ENCODE assay signal across 8 cellular contexts in genomic region chr17:49789278-49789578, GRCh38. TPM values are rescaled to one million over a fixed set of nuclear protein-coding genes. Genes with fewer than 3 reads are reported as not detected.
DNase-seq lines count a peak whose midpoint lies in the region; ATAC-seq and TF ChIP-seq lines count a peak whose summit lies in the region.

No MANE protein-coding gene starts in this region.

- peak overlapping the region; percentile 97 for H3K27ac Mint-ChIP-seq in activated CD4-positive, alpha-beta memory T cell treated with anti-CD3 and anti-CD28 coated beads, Interleukin-2, amount 10 ng/mL, durations not matched to agents 7 days and 5 days

- no peaks in the 10 kb centered on the region for H3K27me3 ChIP-seq in smooth muscle cell (ENCODE audit: low read depth)

- H3K27ac ChIP-seq in HEK293 (ENCODE audit: extremely low read depth, low read depth, low read length) = no peak overlapping the region
- H3K27ac ChIP-seq in smooth muscle cell (ENCODE audit: low read depth) = peak overlapping the region; percentile 48

- peak overlapping the region; percentile 91 for H3K4me2 ChIP-seq in smooth muscle cell

- H3K4me1 ChIP-seq in HEK293 (ENCODE audit: control insufficient read depth, insufficient read depth, low read length) (peaks cover 6% of the 10 kb centered on the region; the same call in 1 of the 2 replicates), smooth muscle cell (ENCODE audit: low read depth) (peaks cover 18% of the 10 kb centered on the region)

- peaks cover 60% of the 10 kb centered on the region for H3K4me1 Mint-ChIP-seq in activated CD4-positive, alpha-beta memory T cell treated with anti-CD3 and anti-CD28 coated beads, Interleukin-2, amount 10 ng/mL, durations not matched to agents 7 days and 5 days

- H4K20me1 ChIP-seq in smooth muscle cell (ENCODE audit: low read depth) = peaks cover 51% of the 10 kb centered on the region

- peak overlapping the region; percentile 94 for H3K4me3 Mint-ChIP-seq in activated CD4-positive, alpha-beta memory T cell treated with anti-CD3 and anti-CD28 coated beads, Interleukin-2, amount 10 ng/mL, durations not matched to agents 7 days and 5 days

- peak overlapping the region; percentile 53 for H3K4me3 ChIP-seq in HEK293 (ENCODE audit: low read depth, low read length)
- H3K4me3 ChIP-seq in iPS-11a (ENCODE audit: low read depth, low read length) = peak overlapping the region; percentile 35
- H3K4me3 ChIP-seq in smooth muscle cell = peak overlapping the region; percentile 93

- peaks cover 51% of the 10 kb centered on the region for H3K79me2 ChIP-seq in smooth muscle cell (ENCODE audit: low read depth)

- no peak for ATAC-seq in GM18907 (IDR thresholded peaks at IDR 0.05; ENCODE audit: unreplicated experiment)
- no peak for ATAC-seq in GM21529 (IDR thresholded peaks at IDR 0.05; ENCODE audit: unreplicated experiment)

- TF ChIP-seq CTCF in HEK293 (tag by site-specific recombination; IDR thresholded peaks at IDR 0.05) (no peak), smooth muscle cell (IDR thresholded peaks at IDR 0.05; ENCODE audit: borderline replicate concordance, insufficient read depth, poor library complexity, severe bottlenecking) (no peak)

- peaks cover 2% of the 10 kb centered on the region for H3K27me3 Mint-ChIP-seq in activated CD4-positive, alpha-beta memory T cell treated with anti-CD3 and anti-CD28 coated beads, Interleukin-2, amount 10 ng/mL, durations not matched to agents 7 days and 5 days

- no peaks in the 10 kb centered on the region for H3F3A ChIP-seq in smooth muscle cell (ENCODE audit: low read depth)

- peaks cover 57% of the 10 kb centered on the region for H3K36me3 Mint-ChIP-seq in activated CD4-positive, alpha-beta memory T cell treated with anti-CD3 and anti-CD28 coated beads, Interleukin-2, amount 10 ng/mL, durations not matched to agents 7 days and 5 days (ENCODE audit: low read depth)

- H3K9me3 ChIP-seq in HEK293 (ENCODE audit: control insufficient read depth, insufficient read depth, low read depth, low read length) (no peaks in the 10 kb centered on the region), smooth muscle cell (replicated peaks; ENCODE audit: low read depth) (no peaks in the 10 kb centered on the region)

- 16% methylated on average over 15 of the region's 15 CpGs for WGBS in smooth muscle cell (ENCODE audit: low lambda C conversion rate)

- H3K36me3 ChIP-seq in HEK293 (ENCODE audit: control insufficient read depth in 2 of 2, insufficient read depth in 1 of 2, low read length in 2 of 2) (peaks cover 36 to 45% of the 10 kb centered on the region in 2 experiments), smooth muscle cell (ENCODE audit: low read depth) (peaks cover 4% of the 10 kb centered on the region)

- CTCF ChIA-PET in HEK293 (lab: Yijun Ruan, JAX) = interaction anchor here (0.6 to 1.3 kb wide), 3 partner anchors 9 to 227 kb away, joined by 3 to 4 read pairs (median 3); no protein-coding TSS in a partner anchor
- CTCF ChIA-PET in activated CD4-positive, alpha-beta memory T cell treated with anti-CD3 and anti-CD28 coated beads, Interleukin-2, amount 10 ng/mL, durations not matched to agents 7 days and 5 days (lab: Charles Lee) = interaction anchor here (1.4 to 5.4 kb wide), 2 partner anchors 80 to 219 kb away, joined by 4 to 37 read pairs; partner anchors contain the start of gene SLC35B1

- POLR2A ChIA-PET in HEK293 (lab: Yijun Ruan, JAX) = interaction anchor here (1.0 to 5.8 kb wide), 4 partner anchors 25 to 112 kb away, joined by 4 to 68 read pairs (median 8); partner anchors contain the start of genes FAM117A and SLC35B1
- POLR2A ChIA-PET in activated CD4-positive, alpha-beta memory T cell treated with anti-CD3 and anti-CD28 coated beads, Interleukin-2, amount 10 ng/mL, durations not matched to agents 7 days and 5 days (lab: Charles Lee) = interaction anchor here (1.5 to 5.9 kb wide), 14 partner anchors 13 to 93 kb away, joined by 4 to 82 read pairs (median 16); partner anchors contain the start of genes FAM117A and SLC35B1

- no peak for DNase-seq in activated CD4-positive, alpha-beta memory T cell treated with anti-CD3 and anti-CD28 coated beads, Interleukin-2, amount 10 ng/mL, durations not matched to agents 7 days and 5 days
- DNase-seq in smooth muscle cell (lab: John Stamatoyannopoulos, UW; ENCODE audit: unreplicated experiment) = no peak
- DNase-seq in superior temporal gyrus (ENCODE audit: extremely low spot score) = no peak
- DNase-seq in AG08396 (ENCODE audit: low spot score) = no peak

- no peak overlapping the region for H2AFZ ChIP-seq in smooth muscle cell (ENCODE audit: low read depth)

- H3K9me3 Mint-ChIP-seq in activated CD4-positive, alpha-beta memory T cell treated with anti-CD3 and anti-CD28 coated beads, Interleukin-2, amount 10 ng/mL, durations not matched to agents 7 days and 5 days = no peaks in the 10 kb centered on the region

- peak overlapping the region; percentile 20 for H3K9ac ChIP-seq in smooth muscle cell (ENCODE audit: low read depth)

TF ChIP-seq in HEK293, 187 proteins besides CTCF, POLR2A, EP300 and RAD21:
- TF ChIP-seq ZNF292 (tag by site-specific recombination; IDR thresholded peaks at IDR 0.05; ENCODE audit: borderline replicate concordance, low read depth) (no peak), ZNF138 (tag by site-specific recombination; IDR thresholded peaks at IDR 0.05; ENCODE audit: borderline replicate concordance) (no peak), YY2 (tag by site-specific recombination; IDR thresholded peaks at IDR 0.05) (no peak), ZFP37 (tag by site-specific recombination; IDR thresholded peaks at IDR 0.05) (no peak), ZNF324 (tag by site-specific recombination; IDR thresholded peaks at IDR 0.05) (no peak), ZNF501 (tag by site-specific recombination; IDR thresholded peaks at IDR 0.05) (no peak), ZBTB21 (tag by site-specific recombination; IDR thresholded peaks at IDR 0.05) (no peak), ZNF394 (tag by site-specific recombination; IDR thresholded peaks at IDR 0.05; ENCODE audit: borderline replicate concordance) (no peak), ZNF785 (tag by site-specific recombination; IDR thresholded peaks at IDR 0.05) (no peak), ZNF692 (tag by site-specific recombination; IDR thresholded peaks at IDR 0.05) (no peak), ZSCAN30 (tag by site-specific recombination; IDR thresholded peaks at IDR 0.05) (no peak), ZNF621 (tag by site-specific recombination; IDR thresholded peaks at IDR 0.05) (no peak), ZNF530 (tag by site-specific recombination; IDR thresholded peaks at IDR 0.05; ENCODE audit: low read depth) (no peak), ZFP69B (tag by site-specific recombination; IDR thresholded peaks at IDR 0.05) (no peak), ZNF112 (tag by site-specific recombination; IDR thresholded peaks at IDR 0.05) (no peak), ZNF707 (tag by site-specific recombination; IDR thresholded peaks at IDR 0.05) (no peak), ZNF768 (tag by site-specific recombination; IDR thresholded peaks at IDR 0.05) (no peak), ZSCAN5A (tag by site-specific recombination; IDR thresholded peaks at IDR 0.05) (no peak), ZNF513 (tag by site-specific recombination; IDR thresholded peaks at IDR 0.05) (no peak)

RNA-seq across cellular contexts. Expression of gene KAT7, which starts 0.7 kb away (rescaled TPM):
- total RNA-seq in activated CD4-positive, alpha-beta memory T cell treated with anti-CD3 and anti-CD28 coated beads, Interleukin-2, amount 10 ng/mL, durations not matched to agents 7 days and 5 days = 10 to 100 TPM; 79.8 to 80.2 TPM
- total RNA-seq in smooth muscle cell = 22.7 and 32.0 TPM in 2 replicates
- 17.2 and 21.7 TPM in 2 replicates for polyA plus RNA-seq in smooth muscle cell

RNA-seq across cellular contexts. Expression of gene FAM117A, which starts 25.3 kb away (rescaled TPM):
- total RNA-seq in activated CD4-positive, alpha-beta memory T cell treated with anti-CD3 and anti-CD28 coated beads, Interleukin-2, amount 10 ng/mL, durations not matched to agents 7 days and 5 days = 10 to 100 TPM; 61.0 to 62.0 TPM
- total RNA-seq in smooth muscle cell = 4.9 and 7.1 TPM in 2 replicates
- polyA plus RNA-seq in smooth muscle cell = 6.3 and 8.3 TPM in 2 replicates

RNA-seq across cellular contexts. Expression of gene TAC4, which starts 58.6 kb away (rescaled TPM):
- total RNA-seq in activated CD4-positive, alpha-beta memory T cell treated with anti-CD3 and anti-CD28 coated beads, Interleukin-2, amount 10 ng/mL, durations not matched to agents 7 days and 5 days = not detected
- total RNA-seq in smooth muscle cell = not detected in 2 replicates
- not detected in 2 replicates for polyA plus RNA-seq in smooth muscle cell

Comparison
In these comparisons a context has a peak if more than half of its experiments do, and no peak if none do; other contexts are left out.
1. H3K4me3 ChIP-seq: peak in every context shown above with its lines; median percentile 93 in smooth muscle cell; 53 in HEK293; 35 in iPS-11a.